ENCODE assay signal across 9 cellular contexts in the genomic region with DNA sequence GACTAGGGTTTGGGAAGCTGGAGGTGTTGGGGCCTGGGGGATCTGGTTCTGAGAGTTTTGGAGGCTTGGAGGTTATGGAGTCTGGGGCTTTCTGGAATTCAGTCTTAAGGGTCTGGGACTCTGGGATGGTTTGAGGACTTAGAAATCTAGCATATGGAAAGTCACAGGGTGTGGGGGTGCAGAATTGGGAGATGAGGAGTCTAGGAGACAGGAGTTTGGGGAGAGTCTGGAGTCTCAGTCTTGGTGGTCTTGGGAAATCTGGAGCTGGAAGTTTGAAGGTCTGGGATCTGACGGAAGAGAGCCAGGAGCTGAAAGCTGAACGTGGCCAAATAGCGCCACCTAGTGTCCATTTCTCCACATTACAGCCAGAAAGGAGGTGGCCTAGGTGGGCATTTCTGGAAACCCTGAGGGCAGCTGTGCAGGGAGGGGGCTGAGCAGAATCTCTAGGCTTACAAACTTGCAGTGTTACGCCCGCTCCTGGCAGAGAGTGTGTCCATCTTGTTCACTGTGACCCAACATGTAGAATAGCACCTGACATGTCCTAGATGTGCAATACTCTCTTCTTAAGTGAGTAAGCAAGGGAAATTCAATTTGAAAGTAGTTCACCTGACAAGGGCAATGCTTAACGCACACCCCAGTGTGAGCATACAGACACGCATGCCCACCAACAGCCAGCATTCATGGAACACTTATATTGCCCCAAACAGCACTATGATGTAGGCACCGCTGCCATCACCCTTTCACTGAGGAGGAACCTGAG.
DNase-seq lines count a peak whose midpoint lies in the region; ATAC-seq and TF ChIP-seq lines count a peak whose summit lies in the region.
"Had no signal": no experiment of that assay in that cellular context is flagged by ENCODE, and none has a peak within 500 bp of the region (broad histone marks: within the 10 kb centered on the region; RNA-seq: fewer than 3 reads in every experiment).

No MANE protein-coding gene starts in this region.

- H3K4me1 ChIP-seq in left lung = no peaks in the 10 kb centered on the region

- H3K27me3 ChIP-seq in left lung = peaks cover 12 to 72% of the 10 kb centered on the region in 2 donors

- TF ChIP-seq CTCF in cardiac fibroblast (IDR thresholded peaks at IDR 0.05; ENCODE audit: low read depth, low read length) = peak; percentile 77
- TF ChIP-seq CTCF in left lung (IDR thresholded peaks at IDR 0.05) = peak; percentile 87 to 89

- no peaks in the 10 kb centered on the region for H3K36me3 ChIP-seq in left lung
- H3K36me3 ChIP-seq: BLaER1 had no signal

- intact Hi-C loops in left lung (cut with DNase I) = loop anchor here in 1 of 2 donors (10.0 kb wide), 1 partner anchor 275 kb away; no protein-coding TSS in a partner anchor

- no peak overlapping the region for H3K27ac ChIP-seq in left lung
- H3K27ac ChIP-seq: BLaER1 had no signal

- no peaks in the 10 kb centered on the region for H3K9me3 ChIP-seq in left lung
- H3K9me3 ChIP-seq: BLaER1 had no signal

- DNase-seq in NCI-H1436 (lab: John Stamatoyannopoulos, UW) (peak; percentile 20), NCI-H1436 treated with DMSO at 0.1 percent for 48 hours (lab: John Stamatoyannopoulos, UW) (no peak), M059J (ENCODE audit: low read depth) (peak; percentile 51), T1000 (lab: John Stamatoyannopoulos, UW) (peak; percentile 28), cardiac fibroblast (ENCODE audit: low read depth in 2 of 2) (peak; percentile 59 to 64), left lung (no peak)
- DNase-seq in stimulated activated CD8-positive, alpha-beta memory T cell treated with anti-CD3 and anti-CD28 coated beads, Interleukin-4, amount 100 ng/mL, for 48 hours = peak; percentile 76

- H3K4me3 ChIP-seq in cardiac fibroblast (replicated peaks in 1 of 2; ENCODE audit: low read depth in 2 of 2, low read length in 2 of 2) (no peak overlapping the region), left lung (no peak overlapping the region)
- H3K4me3 ChIP-seq: BLaER1 had no signal

- ATAC-seq in left lung (peak; percentile 59), GM19324 (IDR thresholded peaks at IDR 0.05; ENCODE audit: low FRiP score, unreplicated experiment) (no peak)

Comparison
In these comparisons a context has a peak if more than half of its experiments do, and no peak if none do; other contexts are left out.
1. DNase-seq: peak in NCI-H1436 (single experiment), M059J (single experiment), T1000 (single experiment), cardiac fibroblast (2 of 2) and stimulated activated CD8-positive, alpha-beta memory T cell treated with anti-CD3 and anti-CD28 coated beads, Interleukin-4, amount 100 ng/mL, for 48 hours (single experiment); none in NCI-H1436 treated with DMSO at 0.1 percent for 48 hours (single experiment) and left lung (0 of 2).